In genomic region chr16:86732621-86733297, GRCh38 we compare ENCODE assay signal across 16 cellular contexts.
A peak's percentile ranks its signal among the peaks of the same experiment; 100 is the strongest.
DNase-seq lines count a peak whose midpoint lies in the region; ATAC-seq and TF ChIP-seq lines count a peak whose summit lies in the region.
"Had no signal": no experiment of that assay in that cellular context is flagged by ENCODE, and none has a peak within 500 bp of the region (broad histone marks: within the 10 kb centered on the region; RNA-seq: fewer than 3 reads in every experiment).

No MANE protein-coding gene starts in this region.

- no peaks in the 10 kb centered on the region for H3K36me3 ChIP-seq in H7 (replicated peaks; ENCODE audit: control insufficient read depth, insufficient read depth, low read length)
- H3K36me3 ChIP-seq in iPS DF 6.9 (ENCODE audit: control insufficient read depth, insufficient read depth, low read length), result no peaks in the 10 kb centered on the region
- H3K36me3 ChIP-seq: BE2C, upper lobe of left lung had no signal

- no peak for ATAC-seq in GM21529 (IDR thresholded peaks at IDR 0.05; ENCODE audit: unreplicated experiment)

- in situ Hi-C loops in KBM-7 (cut with MboI; ENCODE audit: low pct_unique_long_range_greater_than_20kb, low sequenced_read_pairs), result no loop called here

- H3K4me3 Mint-ChIP-seq in brain, result peak overlapping the region; percentile 26 to 46 (median 44)
- no peak overlapping the region for H3K4me3 Mint-ChIP-seq in mesothelial cell of epicardium

- WGBS in iPS DF 6.9 (ENCODE audit: insufficient coverage, insufficient read length), result no CpG with 5 or more reads among the region's 28 CpGs

- H3K9me3 Mint-ChIP-seq in brain (peaks cover 0 to 18% (median 3%) of the 10 kb centered on the region in 5 experiments), mesothelial cell of epicardium (no peaks in the 10 kb centered on the region)

- H3K4me3 ChIP-seq in H7 (ENCODE audit: insufficient read depth, low read depth, low read length) (no peak overlapping the region), iPS DF 6.9 (ENCODE audit: low read length) (no peak overlapping the region)
- H3K4me3 ChIP-seq: upper lobe of left lung had no signal

- H3K9me3 ChIP-seq in iPS DF 6.9 (ENCODE audit: control insufficient read depth, insufficient read depth, low read length), result no peaks in the 10 kb centered on the region
- H3K9me3 ChIP-seq: BE2C, upper lobe of left lung had no signal

- no peak overlapping the region for H3K27ac ChIP-seq in iPS DF 6.9 (ENCODE audit: low read length)
- H3K27ac ChIP-seq: upper lobe of left lung had no signal

- peaks cover 61% of the 10 kb centered on the region for H3K4me1 Mint-ChIP-seq in brain
- peaks cover 30% of the 10 kb centered on the region for H3K4me1 Mint-ChIP-seq in mesothelial cell of epicardium

- peak; percentile 81 for DNase-seq in H7
- peak; percentile 27 for DNase-seq in iPS DF 6.9 (ENCODE audit: low read depth, low spot score)
- DNase-seq in retina, result peak; percentile 85
- no peak for DNase-seq in mesothelial cell of epicardium (ENCODE audit: low spot score in 2 of 2, unreplicated experiment in 2 of 2)
- DNase-seq in KBM-7, result no peak
- DNase-seq in AG08396 (ENCODE audit: low spot score), result no peak
- DNase-seq: activated CD4-positive, alpha-beta T cell treated with anti-CD3 and anti-CD28 coated beads for 1 hour; activated naive CD4-positive, alpha-beta T cell treated with anti-CD3 and anti-CD28 coated beads, Interleukin-2, amount 50 U/mL, for 16 hours; BE2C; DMS79; NCI-H1105; NCI-H226; stimulated activated CD4-positive, alpha-beta T cell treated with anti-CD3 and anti-CD28 coated beads, Interleukin-1b, Interleukin-23, amount 100 ng/mL, for 48 hours had no signal

- H3K36me3 Mint-ChIP-seq in brain (no peaks in the 10 kb centered on the region), mesothelial cell of epicardium (no peaks in the 10 kb centered on the region)

- peaks cover 6% of the 10 kb centered on the region; the same call in 1 of the 2 replicates for H3K4me1 ChIP-seq in iPS DF 6.9 (ENCODE audit: control insufficient read depth, insufficient read depth, low read length)
- H3K4me1 ChIP-seq: BE2C, upper lobe of left lung had no signal

- H3K27me3 ChIP-seq in H7 (ENCODE audit: control insufficient read depth, insufficient read depth, low read length), result no peaks in the 10 kb centered on the region; the same call in 1 of the 2 replicates
- H3K27me3 ChIP-seq in iPS DF 6.9 (ENCODE audit: control insufficient read depth, insufficient read depth, low read length), result no peaks in the 10 kb centered on the region

- H3K27me3 Mint-ChIP-seq in brain (peaks cover 12% of the 10 kb centered on the region), mesothelial cell of epicardium (ENCODE audit: low read depth) (peaks cover 80% of the 10 kb centered on the region)

- H3K27ac Mint-ChIP-seq in brain (peak overlapping the region in 3 of 5 experiments; percentile 29 to 93 (median 33)), mesothelial cell of epicardium (no peak overlapping the region)

- TF ChIP-seq CTCF in brain (conservative IDR thresholded peaks at IDR 0.05), result no peak
- TF ChIP-seq CTCF in mesothelial cell of epicardium (IDR thresholded peaks at IDR 0.05; ENCODE audit: unreplicated experiment), result no peak

Comparison
In these comparisons a context has a peak if more than half of its experiments do, and no peak if none do; other contexts are left out.
1. DNase-seq: peak in H7 (single experiment), iPS DF 6.9 (single experiment) and retina (single experiment); none in mesothelial cell of epicardium (0 of 2), KBM-7 (single experiment) and AG08396 (single experiment).